1 cellular context compared by ENCODE assay signal in the genomic region with DNA sequence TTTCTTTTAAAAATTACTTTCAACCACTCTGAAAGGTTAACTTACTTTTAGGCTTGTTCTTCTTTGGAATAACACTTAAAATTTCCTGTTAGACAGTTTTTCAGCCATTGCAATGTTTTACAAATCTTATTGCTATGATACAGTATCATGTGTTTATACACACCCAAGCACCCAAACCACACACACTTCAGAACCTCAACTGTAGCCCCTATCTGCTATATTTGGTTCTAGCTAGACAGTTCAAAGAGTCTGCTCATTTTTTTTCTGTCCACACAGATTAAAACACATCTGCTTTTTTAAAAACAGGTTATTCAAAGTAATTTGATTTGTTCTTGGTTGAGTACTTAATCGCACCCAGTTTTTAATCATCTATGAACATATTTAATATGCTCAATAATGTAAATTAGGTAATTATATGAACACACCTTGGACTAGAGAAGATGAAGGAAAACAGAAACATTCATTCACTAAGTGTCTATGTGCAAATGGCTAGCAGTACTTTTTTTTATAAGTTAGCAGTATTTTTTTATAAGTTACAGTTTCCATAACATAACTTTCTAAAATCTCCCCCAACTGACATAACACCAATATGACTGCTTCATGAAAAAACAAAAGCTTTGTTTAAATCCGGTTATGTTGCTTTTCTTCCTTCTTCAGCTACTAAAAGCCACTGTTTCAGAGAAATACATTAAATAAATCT.
TF ChIP-seq lines count a peak whose summit lies in the region.

No MANE protein-coding gene starts in this region.

TF ChIP-seq in GM12878, 131 proteins besides CTCF, POLR2A, EP300 and RAD21:
- TF ChIP-seq ZNF384 (IDR thresholded peaks at IDR 0.05; ENCODE audit: borderline replicate concordance, low read depth, low read length) (peak; percentile 63; the same call in 1 of the 2 replicates), MEF2B (IDR thresholded peaks at IDR 0.05; ENCODE audit: partially characterized antibody, poor library complexity, severe bottlenecking) (peak; percentile 59), FOXM1 (IDR thresholded peaks at IDR 0.05; ENCODE audit: low read depth, low read length) (no peak), RUNX3 (IDR thresholded peaks at IDR 0.05; ENCODE audit: low read length) (peak; percentile 25; the same call in 1 of the 2 replicates)
